Comparison of ENCODE assay signal across 1 cellular context in the genomic region with DNA sequence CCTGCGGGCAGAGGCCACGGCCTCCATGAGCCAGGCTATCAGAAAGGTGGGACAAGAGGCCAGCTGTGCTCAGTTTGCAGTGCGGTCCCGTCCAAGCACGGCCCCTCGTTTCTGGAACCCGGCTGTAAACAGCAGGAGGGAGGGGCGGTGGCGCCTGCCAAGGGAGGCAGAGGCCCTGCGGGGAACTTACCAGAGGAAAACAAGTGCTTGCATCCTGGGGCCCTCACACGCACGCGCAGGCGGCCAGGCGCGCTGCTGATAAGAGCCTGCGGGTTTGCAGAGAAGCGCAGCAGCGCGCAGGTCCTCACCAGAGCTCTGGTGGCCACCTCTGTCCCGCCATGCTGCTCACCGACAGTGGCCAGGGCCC.
TF ChIP-seq lines count a peak whose summit lies in the region.

No MANE protein-coding gene starts in this region.

TF ChIP-seq in endothelial cell of umbilical vein, 7 proteins besides CTCF, POLR2A, EP300 and RAD21 (continued from another document):
- TF ChIP-seq EZH2 (IDR thresholded peaks at IDR 0.05; ENCODE audit: borderline replicate concordance, low read depth, low read length, severe bottlenecking) (no peak), GATA2 (IDR thresholded peaks at IDR 0.05; ENCODE audit: insufficient read depth, insufficient read length, low read depth, low read length) (no peak), MYC (IDR thresholded peaks at IDR 0.05; ENCODE audit: low read depth, low read length) (no peak), POLR2AphosphoS5 (IDR thresholded peaks at IDR 0.05; ENCODE audit: insufficient read depth, low read depth, low read length) (no peak), FOS (IDR thresholded peaks at IDR 0.05; ENCODE audit: borderline replicate concordance, insufficient read depth, low read length) (no peak)
- TF ChIP-seq, protein P1, sequence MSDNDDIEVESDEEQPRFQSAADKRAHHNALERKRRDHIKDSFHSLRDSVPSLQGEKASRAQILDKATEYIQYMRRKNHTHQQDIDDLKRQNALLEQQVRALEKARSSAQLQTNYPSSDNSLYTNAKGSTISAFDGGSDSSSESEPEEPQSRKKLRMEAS (IDR thresholded peaks at IDR 0.05; ENCODE audit: insufficient read depth, insufficient read length) = no peak
